In the genomic region with DNA sequence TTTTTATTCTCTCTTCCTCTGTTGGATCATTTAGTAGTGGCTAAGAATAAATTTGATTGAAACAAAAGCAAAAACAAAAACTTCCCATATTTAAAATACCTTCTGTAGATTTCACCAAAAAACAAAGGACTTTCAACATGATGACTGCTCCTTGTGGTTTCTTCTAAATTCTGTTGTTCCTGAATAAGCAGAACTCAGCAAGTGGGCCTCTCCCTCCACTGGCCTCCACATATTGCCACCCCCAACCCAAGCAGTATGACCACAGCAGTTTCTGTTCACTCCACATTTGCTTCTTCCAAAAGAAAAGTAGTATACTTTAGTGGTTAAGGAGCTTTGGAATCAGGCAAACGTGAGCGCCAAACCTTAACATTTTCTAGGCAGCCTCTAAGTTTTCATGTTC, we compare ENCODE assay signal across 18 cellular contexts.
"Had no signal": no experiment of that assay in that cellular context is flagged by ENCODE, and none has a peak within 500 bp of the region (broad histone marks: within the 10 kb centered on the region; RNA-seq: fewer than 3 reads in every experiment).

No MANE protein-coding gene starts in this region.

- H3K4me1 Mint-ChIP-seq: activated CD4-positive, alpha-beta T cell treated with anti-CD3 and anti-CD28 coated beads, Interleukin-2, amount 10 ng/mL, durations not matched to agents 7 days and 5 days; neural crest cell; stimulated activated memory B cell treated with anti-CD40 and anti-IgM and Interleukin-4, amounts not matched to agents 10 μg/mL and 1 μg/mL and 100 μg/mL, for 72 hours had no signal

- DNase-seq: activated CD4-positive, alpha-beta T cell treated with anti-CD3 and anti-CD28 coated beads, Interleukin-2, amount 10 ng/mL, durations not matched to agents 7 days and 5 days; activated CD8-positive, alpha-beta T cell treated with anti-CD3 and anti-CD28 coated beads, Interleukin-2, amount 10 ng/mL, durations not matched to agents 7 days and 5 days; activated naive CD4-positive, alpha-beta T cell treated with anti-CD3 and anti-CD28 coated beads for 36 hours; activated T-cell treated with anti-CD3 and anti-CD28 coated beads, Interleukin-2, amount 50 U/mL, for 24 hours; anterior cingulate cortex; effector CD8-positive, alpha-beta T cell; heart right ventricle; left lung; right lobe of liver; stimulated activated CD4-positive, alpha-beta T cell treated with anti-CD3 and anti-CD28 coated beads, Interleukin-4, amount 100 ng/mL, for 4 hours; T-helper 1 cell; T-helper 9 cell; upper lobe of left lung had no signal

- H3K27me3 ChIP-seq: cardiac muscle cell, heart right ventricle, left lung, right lobe of liver, upper lobe of left lung had no signal

- H3K9me3 Mint-ChIP-seq: activated CD4-positive, alpha-beta T cell treated with anti-CD3 and anti-CD28 coated beads, Interleukin-2, amount 10 ng/mL, durations not matched to agents 7 days and 5 days had no signal

- H3K4me1 ChIP-seq: heart right ventricle, left lung, right lobe of liver, upper lobe of left lung had no signal

- H3K4me3 ChIP-seq: cardiac muscle cell, heart right ventricle, left lung, right lobe of liver, thoracic aorta, upper lobe of left lung had no signal

- H3K36me3 Mint-ChIP-seq: stimulated activated memory B cell treated with anti-CD40 and anti-IgM and Interleukin-4, amounts not matched to agents 10 μg/mL and 1 μg/mL and 100 μg/mL, for 72 hours had no signal

- H3K9me3 ChIP-seq: right lobe of liver, thoracic aorta, upper lobe of left lung had no signal

- H3K27me3 Mint-ChIP-seq: activated CD4-positive, alpha-beta T cell treated with anti-CD3 and anti-CD28 coated beads, Interleukin-2, amount 10 ng/mL, durations not matched to agents 7 days and 5 days; dendritic cell treated with granulocyte-macrophage colony-stimulating factor and Interleukin-4, amounts not matched to agents 40 ng/mL and 50 ng/mL, for 4 days had no signal

- H3K4me3 Mint-ChIP-seq: activated CD4-positive, alpha-beta T cell treated with anti-CD3 and anti-CD28 coated beads, Interleukin-2, amount 10 ng/mL, durations not matched to agents 7 days and 5 days; activated CD8-positive, alpha-beta T cell treated with anti-CD3 and anti-CD28 coated beads, Interleukin-2, amount 10 ng/mL, durations not matched to agents 7 days and 5 days; activated naive CD4-positive, alpha-beta T cell treated with anti-CD3 and anti-CD28 coated beads for 36 hours; activated T-cell treated with anti-CD3 and anti-CD28 coated beads, Interleukin-2, amount 50 U/mL, for 24 hours; dendritic cell treated with granulocyte-macrophage colony-stimulating factor and Interleukin-4, amounts not matched to agents 40 ng/mL and 50 ng/mL, for 4 days; neural crest cell; stimulated activated memory B cell treated with anti-CD40 and anti-IgM and Interleukin-4, amounts not matched to agents 10 μg/mL and 1 μg/mL and 100 μg/mL, for 72 hours had no signal

- H3K36me3 ChIP-seq: cardiac muscle cell, heart right ventricle, left lung, right lobe of liver, thoracic aorta, upper lobe of left lung had no signal

- H3K27ac Mint-ChIP-seq: activated CD4-positive, alpha-beta T cell treated with anti-CD3 and anti-CD28 coated beads, Interleukin-2, amount 10 ng/mL, durations not matched to agents 7 days and 5 days; activated CD8-positive, alpha-beta T cell treated with anti-CD3 and anti-CD28 coated beads, Interleukin-2, amount 10 ng/mL, durations not matched to agents 7 days and 5 days; activated naive CD4-positive, alpha-beta T cell treated with anti-CD3 and anti-CD28 coated beads for 36 hours; activated T-cell treated with anti-CD3 and anti-CD28 coated beads, Interleukin-2, amount 50 U/mL, for 24 hours; dendritic cell treated with granulocyte-macrophage colony-stimulating factor and Interleukin-4, amounts not matched to agents 40 ng/mL and 50 ng/mL, for 4 days; stimulated activated memory B cell treated with anti-CD40 and anti-IgM and Interleukin-4, amounts not matched to agents 10 μg/mL and 1 μg/mL and 100 μg/mL, for 72 hours had no signal

- H3K27ac ChIP-seq: cardiac muscle cell, heart right ventricle, left lung, right lobe of liver, thoracic aorta, upper lobe of left lung had no signal
